In genomic region chr20:47607208-47607613, GRCh38 we compare ENCODE assay signal across 12 cellular contexts.
DNase-seq lines count a peak whose midpoint lies in the region; ATAC-seq and TF ChIP-seq lines count a peak whose summit lies in the region.
"Had no signal": no experiment of that assay in that cellular context is flagged by ENCODE, and none has a peak within 500 bp of the region (broad histone marks: within the 10 kb centered on the region; RNA-seq: fewer than 3 reads in every experiment).

No MANE protein-coding gene starts in this region.

- POLR2A ChIA-PET in PC-9 (lab: Charles Lee; ENCODE audit: unreplicated experiment): no interaction called here

- H3K9me2 ChIP-seq in PC-9 (ENCODE audit: insufficient read depth): no peaks in the 10 kb centered on the region

- peaks cover 9% of the 10 kb centered on the region; the same call in 1 of the 2 replicates for H4K20me1 ChIP-seq in PC-9 (ENCODE audit: insufficient read depth)

- CTCF ChIA-PET in PC-9 (lab: Charles Lee): no interaction called here

- peaks cover 62% of the 10 kb centered on the region for H3K4me1 Mint-ChIP-seq in central memory CD8-positive, alpha-beta T cell

- no peak overlapping the region for H3K4me3 Mint-ChIP-seq in central memory CD8-positive, alpha-beta T cell
- H3K4me3 Mint-ChIP-seq: immature natural killer cell had no signal

- H3K4me1 ChIP-seq in PC-9 (replicated peaks; ENCODE audit: insufficient read depth): peaks cover 50% of the 10 kb centered on the region

- H3K27ac Mint-ChIP-seq in central memory CD8-positive, alpha-beta T cell (ENCODE audit: low read depth): peak overlapping the region; percentile 14

- peaks cover 20% of the 10 kb centered on the region; the same call in 1 of the 2 replicates for H3K36me3 ChIP-seq in PC-9 (ENCODE audit: low read depth)
- H3K36me3 ChIP-seq: pancreas had no signal

- H3K27me3 Mint-ChIP-seq in central memory CD8-positive, alpha-beta T cell: no peaks in the 10 kb centered on the region

- BruUV-seq in PC-9 (replicated peaks; lab: Mats Ljungman, UMichigan): no TSS peak

- peaks cover 2% of the 10 kb centered on the region for H3K36me3 Mint-ChIP-seq in central memory CD8-positive, alpha-beta T cell (ENCODE audit: insufficient read depth)
- H3K36me3 Mint-ChIP-seq: immature natural killer cell had no signal

- intact Hi-C loops in PC-9 (cut with micrococcal nuclease; ENCODE audit: unreplicated experiment): no loop called here

- peak overlapping the region; percentile 51 for H3K27ac ChIP-seq in PC-9
- H3K27ac ChIP-seq: pancreas, VCaP had no signal

- peaks cover 93% of the 10 kb centered on the region for H3K79me2 ChIP-seq in PC-9 (ENCODE audit: low read depth)

- H2AFZ ChIP-seq in PC-9: no peak overlapping the region

- no peaks in the 10 kb centered on the region for H3K9me3 ChIP-seq in PC-9 (ENCODE audit: insufficient read depth, low read depth)
- H3K9me3 ChIP-seq: pancreas had no signal

- peak; percentile 54 to 61 for ATAC-seq in activated CD4-positive, CD25-positive, alpha-beta regulatory T cell treated with anti-CD3 and anti-CD28 coated beads, Interleukin-2, amount 50 U/mL, for 24 hours
- ATAC-seq in central memory CD8-positive, alpha-beta T cell (replicated peaks; ENCODE audit: extremely low read depth, poor library complexity, severe bottlenecking): no peak

- peaks cover 49% of the 10 kb centered on the region for H3F3A ChIP-seq in PC-9 (ENCODE audit: insufficient read depth, low read depth)

- H3K4me3 ChIP-seq in PC-9 (no peak overlapping the region), skeletal muscle cell (ENCODE audit: low read depth, low read length) (no peak overlapping the region)
- H3K4me3 ChIP-seq: pancreas had no signal

- H3K27me3 ChIP-seq in PC-9 (ENCODE audit: insufficient read depth, low read depth): no peaks in the 10 kb centered on the region
- H3K27me3 ChIP-seq: pancreas had no signal

- no peak for TF ChIP-seq CTCF in PC-9 (conservative IDR thresholded peaks at IDR 0.05)

- H3K4me2 ChIP-seq in PC-9: peak overlapping the region; percentile 7; the same call in 1 of the 2 replicates

- no peaks in the 10 kb centered on the region for H3K9me3 Mint-ChIP-seq in central memory CD8-positive, alpha-beta T cell
- H3K9me3 Mint-ChIP-seq: immature natural killer cell had no signal

- no peak for DNase-seq in activated CD4-positive, CD25-positive, alpha-beta regulatory T cell (lab: John Stamatoyannopoulos, UW)
- DNase-seq in PC-9: no peak
- no peak for DNase-seq in central memory CD8-positive, alpha-beta T cell (ENCODE audit: low spot score in 2 of 2)
- DNase-seq in skeletal muscle cell (ENCODE audit: low read depth): peak; percentile 14
- DNase-seq in NCI-H82 (lab: John Stamatoyannopoulos, UW): no peak
- no peak for DNase-seq in retina
- no peak for DNase-seq in NCI-H226
- DNase-seq: caudate nucleus, immature natural killer cell, pancreas had no signal
